1 cellular context compared by ENCODE assay signal in the genomic region with DNA sequence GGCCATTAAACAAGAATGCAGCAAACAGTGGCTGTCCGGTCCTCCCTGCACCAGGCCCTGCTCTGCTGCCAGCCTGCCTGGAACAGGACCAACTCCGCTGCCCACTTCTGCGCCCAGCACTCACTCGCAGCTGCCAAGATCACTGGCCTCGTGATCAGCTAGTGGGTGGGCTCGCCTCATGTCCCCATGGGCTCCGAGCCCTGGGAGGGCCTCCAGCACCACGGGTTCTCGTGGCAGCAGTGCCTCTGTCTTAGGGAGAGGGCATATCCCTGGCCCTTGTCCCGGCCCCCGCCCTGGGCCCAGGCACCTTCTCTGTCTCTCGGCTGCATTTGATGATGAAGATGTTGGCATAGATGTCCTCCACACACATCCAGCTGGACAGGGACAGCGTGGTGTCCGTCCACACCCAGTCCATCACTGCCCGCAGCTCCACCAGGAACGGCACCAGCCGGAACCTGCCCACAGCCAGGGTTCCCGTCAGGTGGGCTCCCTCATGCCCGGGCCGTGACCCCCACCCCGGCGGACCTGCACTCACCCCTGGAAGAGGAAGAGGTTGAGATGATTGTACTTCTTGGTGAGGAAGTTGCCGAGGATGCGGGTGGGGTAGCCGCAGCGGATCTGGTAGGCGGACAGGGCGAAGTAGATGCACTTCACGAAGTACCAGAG.
TF ChIP-seq lines count a peak whose summit lies in the region.

No MANE protein-coding gene starts in this region.

TF ChIP-seq in GM12878, 131 proteins besides CTCF, POLR2A, EP300 and RAD21:
- TF ChIP-seq RUNX3 (IDR thresholded peaks at IDR 0.05; ENCODE audit: low read length), result no peak
- no peak for TF ChIP-seq HSF1 (IDR thresholded peaks at IDR 0.05; ENCODE audit: low read depth, low read length)
- TF ChIP-seq, protein P1, sequence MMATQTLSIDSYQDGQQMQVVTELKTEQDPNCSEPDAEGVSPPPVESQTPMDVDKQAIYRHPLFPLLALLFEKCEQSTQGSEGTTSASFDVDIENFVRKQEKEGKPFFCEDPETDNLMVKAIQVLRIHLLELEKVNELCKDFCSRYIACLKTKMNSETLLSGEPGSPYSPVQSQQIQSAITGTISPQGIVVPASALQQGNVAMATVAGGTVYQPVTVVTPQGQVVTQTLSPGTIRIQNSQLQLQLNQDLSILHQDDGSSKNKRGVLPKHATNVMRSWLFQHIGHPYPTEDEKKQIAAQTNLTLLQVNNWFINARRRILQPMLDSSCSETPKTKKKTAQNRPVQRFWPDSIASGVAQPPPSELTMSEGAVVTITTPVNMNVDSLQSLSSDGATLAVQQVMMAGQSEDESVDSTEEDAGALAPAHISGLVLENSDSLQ (IDR thresholded peaks at IDR 0.05), result no peak
- no peak for TF ChIP-seq MXI1 (IDR thresholded peaks at IDR 0.05; ENCODE audit: low read depth, low read length)
- no peak for TF ChIP-seq E4F1 (IDR thresholded peaks at IDR 0.05; ENCODE audit: borderline replicate concordance, partially characterized antibody)
- TF ChIP-seq SMC3 (IDR thresholded peaks at IDR 0.05; ENCODE audit: borderline replicate concordance, low read length), result no peak
- no peak for TF ChIP-seq MYB (IDR thresholded peaks at IDR 0.05; ENCODE audit: borderline replicate concordance, low read depth, low read length)
- TF ChIP-seq SMAD1 (IDR thresholded peaks at IDR 0.05; ENCODE audit: low read depth, partially characterized antibody), result no peak
- no peak for TF ChIP-seq ZBTB11 (CRISPR knock-in tag; IDR thresholded peaks at IDR 0.05)
- no peak for TF ChIP-seq CBFB (IDR thresholded peaks at IDR 0.05; ENCODE audit: low read depth)
- no peak for TF ChIP-seq STAT3 (IDR thresholded peaks at IDR 0.05; ENCODE audit: low read depth, low read length)
- TF ChIP-seq REST (IDR thresholded peaks at IDR 0.05; ENCODE audit: low read depth, low read length), result no peak
- TF ChIP-seq TCF12 (IDR thresholded peaks at IDR 0.05; ENCODE audit: low read depth, low read length), result no peak
